In genomic region chr16:705748-706188, GRCh38 we compare ENCODE assay signal across 9 cellular contexts. TPM values are rescaled to one million over a fixed set of nuclear protein-coding genes. Genes with fewer than 3 reads are reported as not detected.
DNase-seq lines count a peak whose midpoint lies in the region; ATAC-seq, FAIRE-seq and TF ChIP-seq lines count a peak whose summit lies in the region.
"Had no signal": no experiment of that assay in that cellular context is flagged by ENCODE, and none has a peak within 500 bp of the region (broad histone marks: within the 10 kb centered on the region; RNA-seq: fewer than 3 reads in every experiment).

TSS of gene FBXL16 (minus strand) at chr16:705801. CDS start at chr16:697405, 8,396 bp downstream.

- H3K9me3 ChIP-seq in pancreas (no peaks in the 10 kb centered on the region), sigmoid colon (no peaks in the 10 kb centered on the region), gastrocnemius medialis (no peaks in the 10 kb centered on the region)

- no peak within 1 kb of the TSS for H3K27ac Mint-ChIP-seq in endothelial cell (ENCODE audit: unreplicated experiment)

- intact Hi-C loops in dorsolateral prefrontal cortex (cut with DNase I): no loop called here
- intact Hi-C loops in pancreas (cut with DNase I): loop anchor here in 1 of 3 donors (10.0 kb wide), 1 partner anchor 79 kb away; the partner anchor contains the start of genes CHTF18 and RPUSD1
- intact Hi-C loops in sigmoid colon (cut with DNase I): no loop called here
- intact Hi-C loops in gastrocnemius medialis (cut with DNase I; ENCODE audit: low total_unique reads): no loop called here

- no peaks in the 10 kb centered on the region for H3K36me3 ChIP-seq in pancreas
- no peaks in the 10 kb centered on the region for H3K36me3 ChIP-seq in sigmoid colon
- no peaks in the 10 kb centered on the region for H3K36me3 ChIP-seq in gastrocnemius medialis

- peak within 1 kb of the TSS; percentile 31 to 78 (median 64) for H3K4me3 ChIP-seq in dorsolateral prefrontal cortex
- H3K4me3 ChIP-seq in pancreas: peak within 1 kb of the TSS in 1 of 4 donors; percentile 4
- H3K4me3 ChIP-seq in sigmoid colon: no peak within 1 kb of the TSS
- H3K4me3 ChIP-seq in gastrocnemius medialis: no peak within 1 kb of the TSS

- no peak for TF ChIP-seq EP300 in sigmoid colon (IDR thresholded peaks at IDR 0.05)

- no peaks in the 10 kb centered on the region for H3K36me3 Mint-ChIP-seq in endothelial cell (ENCODE audit: low read depth, unreplicated experiment)

- in situ Hi-C loops in gastrocnemius medialis (cut with MboI; ENCODE audit: low sequenced_read_pairs in 4 of 4): no loop called here

- WGBS in pancreas, 2 donors: 0 to 2% methylated on average over 16 to 73 of the region's 74 CpGs
- WGBS in sigmoid colon, 2 donors: 1% methylated on average over 74 of the region's 74 CpGs

- H3K27ac ChIP-seq in dorsolateral prefrontal cortex (peak within 1 kb of the TSS in 56 of 59 donors; percentile 49 to 99 (median 85)), pancreas (no peak within 1 kb of the TSS), sigmoid colon (no peak within 1 kb of the TSS), gastrocnemius medialis (no peak within 1 kb of the TSS)

- H3K27me3 ChIP-seq in dorsolateral prefrontal cortex (peaks cover 0 to 76% (median 10%) of the 10 kb centered on the region in 45 donors), pancreas (peaks cover 0 to 39% (median 11%) of the 10 kb centered on the region in 4 donors), sigmoid colon (peaks cover 70 to 98% (median 96%) of the 10 kb centered on the region in 3 donors), gastrocnemius medialis (peaks cover 79 to 89% (median 89%) of the 10 kb centered on the region in 3 donors)

- FAIRE-seq in pancreas (lab: Jason Lieb, UNC): no peak

- H3K4me1 Mint-ChIP-seq in endothelial cell (ENCODE audit: unreplicated experiment): no peaks in the 10 kb centered on the region

- no peak for TF ChIP-seq POLR2A in sigmoid colon (IDR thresholded peaks at IDR 0.05)
- no peak for TF ChIP-seq POLR2A in gastrocnemius medialis (IDR thresholded peaks at IDR 0.05)

- no peak within 1 kb of the TSS for H3K4me3 Mint-ChIP-seq in endothelial cell (ENCODE audit: unreplicated experiment)

- TF ChIP-seq CTCF in dorsolateral prefrontal cortex (IDR thresholded peaks at IDR 0.05 in 54 of 56, conservative IDR thresholded peaks at IDR 0.05 in 2 of 56; ENCODE audit: low read depth in 1 of 56, partially characterized antibody in 56 of 56): no peak
- no peak for TF ChIP-seq CTCF in pancreas (IDR thresholded peaks at IDR 0.05)
- TF ChIP-seq CTCF in sigmoid colon (IDR thresholded peaks at IDR 0.05): no peak
- no peak for TF ChIP-seq CTCF in endothelial cell (IDR thresholded peaks at IDR 0.05; ENCODE audit: unreplicated experiment)
- TF ChIP-seq CTCF in gastrocnemius medialis (IDR thresholded peaks at IDR 0.05 in 4 of 5, conservative IDR thresholded peaks at IDR 0.05 in 1 of 5): no peak

- H3K9me3 Mint-ChIP-seq in endothelial cell (ENCODE audit: unreplicated experiment): no peaks in the 10 kb centered on the region

- peak in 3 of 4 donors; percentile 4 to 33 (median 28) for ATAC-seq in pancreas
- no peak for ATAC-seq in gastrocnemius medialis

- peak; percentile 79 for DNase-seq in NCI-H1436 (lab: John Stamatoyannopoulos, UW)
- no peak for DNase-seq in NCI-H1436 treated with DMSO at 0.1 percent for 48 hours (lab: John Stamatoyannopoulos, UW)
- peak; percentile 63 for DNase-seq in NCI-H2196 treated with DMSO at 0.1 percent for 48 hours (lab: John Stamatoyannopoulos, UW; ENCODE audit: unreplicated experiment)
- DNase-seq in dorsolateral prefrontal cortex: peak in 4 of 10 donors; percentile 64 to 84 (median 74)
- DNase-seq in pancreas: no peak
- DNase-seq in sigmoid colon: no peak
- no peak for DNase-seq in endothelial cell (ENCODE audit: low spot score)
- no peak for DNase-seq in gastrocnemius medialis

- H3K27me3 Mint-ChIP-seq in endothelial cell (ENCODE audit: unreplicated experiment): peaks cover 30% of the 10 kb centered on the region

- H3K4me1 ChIP-seq in pancreas (no peaks in the 10 kb centered on the region), sigmoid colon (peaks cover 0 to 23% (median 13%) of the 10 kb centered on the region in 4 donors), gastrocnemius medialis (peaks cover 0 to 4% of the 10 kb centered on the region in 2 donors)

RNA-seq across cellular contexts. Expression of gene FBXL16, which starts in this region (rescaled TPM):
- total RNA-seq in dorsolateral prefrontal cortex (100 to 1,000 TPM; 121 to 658 (median 421) TPM), pancreas (1 to 10 TPM in 4 of 6 donors, under 1 TPM in 2; 0.60 to 2.8 (median 1.7) TPM), sigmoid colon (1 to 10 TPM in 3 of 4 donors, under 1 TPM in 1; 0.16 to 1.6 (median 1.4) TPM), endothelial cell (ENCODE audit: unreplicated experiment) (not detected), gastrocnemius medialis (not detected)
- polyA plus RNA-seq in pancreas (10 to 100 TPM in 1 of 2 donors, 1 to 10 TPM in 1; 4.8 to 17.7 TPM), sigmoid colon (1 to 10 TPM in 1 of 3 donors, under 1 TPM in 1, not detected in 1; 0.60 to 2.4 TPM)
- total RNA-seq: LHCN-M2 had no signal

Comparison
In these comparisons a context has a peak if more than half of its experiments do, and no peak if none do; other contexts are left out.
1. RNA of gene FBXL16 (total RNA-seq): 121 to 658 TPM in dorsolateral prefrontal cortex; 0.60 to 2.8 TPM in pancreas, 0.16 to 1.6 TPM in sigmoid colon, not detected in endothelial cell (single experiment) and not detected in gastrocnemius medialis; every median in the first group is over 10 times any median in the second.
2. DNase-seq: peak in NCI-H1436 (single experiment) and NCI-H2196 treated with DMSO at 0.1 percent for 48 hours (single experiment); none in NCI-H1436 treated with DMSO at 0.1 percent for 48 hours (single experiment), pancreas (0 of 6), sigmoid colon (single experiment), endothelial cell (single experiment) and gastrocnemius medialis (0 of 2).
3. H3K27ac ChIP-seq: peak in dorsolateral prefrontal cortex (56 of 59); none in pancreas (0 of 4), sigmoid colon (0 of 4) and gastrocnemius medialis (0 of 4).
4. H3K4me3 ChIP-seq: peak in dorsolateral prefrontal cortex (59 of 59); none in sigmoid colon (0 of 4) and gastrocnemius medialis (0 of 4).
5. ATAC-seq: peak in pancreas (3 of 4); none in gastrocnemius medialis (0 of 2).